Comparison of ENCODE assay signal across 23 cellular contexts in the genomic region with DNA sequence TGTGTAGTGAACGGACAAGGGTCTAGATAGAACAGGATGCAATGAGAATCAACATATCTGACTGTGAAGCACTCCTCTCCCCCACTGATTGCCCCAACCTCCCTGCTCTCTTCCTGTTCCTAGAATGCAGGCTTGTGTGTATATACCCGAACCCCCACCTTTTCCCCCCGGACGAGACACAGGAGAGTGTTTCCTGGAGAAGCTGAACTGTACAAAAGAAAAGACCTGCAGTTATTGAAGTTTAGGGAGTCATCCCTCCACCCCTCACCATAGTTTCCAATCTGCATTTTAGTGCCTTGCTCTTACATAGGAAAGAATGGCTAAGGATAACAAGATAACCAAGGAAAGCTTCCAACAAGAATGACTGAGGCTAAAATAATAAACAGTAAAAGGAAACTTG. TPM values are rescaled to one million over a fixed set of nuclear protein-coding genes. Genes with fewer than 3 reads are reported as not detected.
DNase-seq lines count a peak whose midpoint lies in the region; TF ChIP-seq lines count a peak whose summit lies in the region.
"Had no signal": no experiment of that assay in that cellular context is flagged by ENCODE, and none has a peak within 500 bp of the region (broad histone marks: within the 10 kb centered on the region; RNA-seq: fewer than 3 reads in every experiment).

No MANE protein-coding gene starts in this region.

- H3K4me3 ChIP-seq in ACC112 (ENCODE audit: low read depth, low read length): no peak overlapping the region
- no peak overlapping the region for H3K4me3 ChIP-seq in MG63
- H3K4me3 ChIP-seq in coronary artery: peak overlapping the region; percentile 36
- H3K4me3 ChIP-seq: SK-N-MC had no signal

- H3K79me2 ChIP-seq in ACC112 (ENCODE audit: control insufficient read depth, insufficient read depth, low read length, unreplicated experiment): no peaks in the 10 kb centered on the region

- TF ChIP-seq CTCF in coronary artery (IDR thresholded peaks at IDR 0.05) (no peak), nephron (IDR thresholded peaks at IDR 0.05; ENCODE audit: unreplicated experiment in 3 of 3) (no peak)

- H3K27ac Mint-ChIP-seq in nephron: peak overlapping the region in 2 of 3 experiments; percentile 5 to 41
- H3K27ac Mint-ChIP-seq: activated CD4-positive, alpha-beta T cell treated with anti-CD3 and anti-CD28 coated beads, Interleukin-2, amount 10 ng/mL, durations not matched to agents 24 days and 14 days; activated naive CD8-positive, alpha-beta T cell; activated T-helper 1 cell treated with anti-CD3 and anti-CD28 coated beads, Interleukin-12 subunit alpha, Interleukin-12 subunit beta, Interleukin-2, Interleukin-4 antibody, amounts not matched to agents 30 ng/mL and 10 ng/mL and 1 ng/mL, durations not matched to agents 14 hours and 24 hours and 36 hours; CD14-positive monocyte; stimulated activated naive CD8-positive, alpha-beta T cell treated with anti-CD3 and anti-CD28 coated beads, Interleukin-15, Interleukin-2, amounts not matched to agents 100 ng/mL and 50 ng/mL, for 24 hours had no signal

- H3K27me3 ChIP-seq in ACC112 (ENCODE audit: insufficient read depth, low read length) (no peaks in the 10 kb centered on the region), MG63 (no peaks in the 10 kb centered on the region)

- DNase-seq in MG63: peak; percentile 9
- no peak for DNase-seq in coronary artery (ENCODE audit: low spot score)
- DNase-seq in mesenteric fat pad (ENCODE audit: low spot score): no peak
- no peak for DNase-seq in activated effector memory CD4-positive, alpha-beta T cell treated with anti-CD3 and anti-CD28 coated beads, Interleukin-2, amount 50 U/mL, for 16 hours
- DNase-seq in AG08395 (ENCODE audit: low spot score): no peak
- DNase-seq in NCI-H2029 treated with DMSO at 0.1 percent for 48 hours (lab: John Stamatoyannopoulos, UW): no peak
- DNase-seq: activated CD4-positive, alpha-beta T cell treated with anti-CD3 and anti-CD28 coated beads, Interleukin-2, amount 10 ng/mL, durations not matched to agents 24 days and 14 days; foreskin fibroblast; H7; hippocampal formation; left ventricle myocardium superior; NCI-H1417; NCI-H510A treated with DMSO at 0.1 percent for 48 hours; stimulated activated CD4-positive, alpha-beta T cell treated with anti-CD3 and anti-CD28 coated beads, Interleukin-4, amount 100 ng/mL, for 4 hours had no signal

- no peaks in the 10 kb centered on the region for H3K36me3 ChIP-seq in ACC112 (ENCODE audit: insufficient read depth, low read length)
- no peaks in the 10 kb centered on the region for H3K36me3 ChIP-seq in MG63
- H3K36me3 ChIP-seq: neutrophil had no signal

- peaks cover 9% of the 10 kb centered on the region for H3K4me1 ChIP-seq in ACC112 (ENCODE audit: control insufficient read depth, insufficient read depth, low read length, unreplicated experiment)

- peaks cover 18% of the 10 kb centered on the region for H3K27me3 Mint-ChIP-seq in nephron (ENCODE audit: low read depth)
- H3K27me3 Mint-ChIP-seq: activated CD4-positive, alpha-beta T cell treated with anti-CD3 and anti-CD28 coated beads, Interleukin-2, amount 10 ng/mL, durations not matched to agents 24 days and 14 days had no signal

- 0 out of 2 replicates have a peak overlapping the region, but pooled peaks have one; percentile 13 for H3K27ac ChIP-seq in ACC112 (ENCODE audit: low read depth, low read length)
- peak overlapping the region; percentile 37 to 85 for H3K27ac ChIP-seq in coronary artery
- H3K27ac ChIP-seq: neutrophil, SK-N-MC had no signal

- no peak overlapping the region for H2AFZ ChIP-seq in ACC112 (ENCODE audit: low read length, unreplicated experiment)

- H3K36me3 Mint-ChIP-seq in nephron (ENCODE audit: low read depth): no peaks in the 10 kb centered on the region
- H3K36me3 Mint-ChIP-seq: activated naive CD8-positive, alpha-beta T cell; CD14-positive monocyte had no signal

- H3K9me3 Mint-ChIP-seq in nephron: no peaks in the 10 kb centered on the region
- H3K9me3 Mint-ChIP-seq: activated CD4-positive, alpha-beta T cell treated with anti-CD3 and anti-CD28 coated beads, Interleukin-2, amount 10 ng/mL, durations not matched to agents 24 days and 14 days; activated T-helper 1 cell treated with anti-CD3 and anti-CD28 coated beads, Interleukin-12 subunit alpha, Interleukin-12 subunit beta, Interleukin-2, Interleukin-4 antibody, amounts not matched to agents 30 ng/mL and 10 ng/mL and 1 ng/mL, durations not matched to agents 14 hours and 24 hours and 36 hours; stimulated activated naive CD8-positive, alpha-beta T cell treated with anti-CD3 and anti-CD28 coated beads, Interleukin-15, Interleukin-2, amounts not matched to agents 100 ng/mL and 50 ng/mL, for 24 hours had no signal

- H3K4me1 Mint-ChIP-seq in nephron: peaks cover 6% of the 10 kb centered on the region
- H3K4me1 Mint-ChIP-seq: activated CD4-positive, alpha-beta T cell treated with anti-CD3 and anti-CD28 coated beads, Interleukin-2, amount 10 ng/mL, durations not matched to agents 24 days and 14 days; CD14-positive monocyte had no signal

- H3K4me3 Mint-ChIP-seq in nephron: no peak overlapping the region
- H3K4me3 Mint-ChIP-seq: activated CD4-positive, alpha-beta T cell treated with anti-CD3 and anti-CD28 coated beads, Interleukin-2, amount 10 ng/mL, durations not matched to agents 24 days and 14 days; activated naive CD8-positive, alpha-beta T cell; activated T-helper 1 cell treated with anti-CD3 and anti-CD28 coated beads, Interleukin-12 subunit alpha, Interleukin-12 subunit beta, Interleukin-2, Interleukin-4 antibody, amounts not matched to agents 30 ng/mL and 10 ng/mL and 1 ng/mL, durations not matched to agents 14 hours and 24 hours and 36 hours; CD14-positive monocyte; stimulated activated naive CD8-positive, alpha-beta T cell treated with anti-CD3 and anti-CD28 coated beads, Interleukin-15, Interleukin-2, amounts not matched to agents 100 ng/mL and 50 ng/mL, for 24 hours had no signal

- H3K9me3 ChIP-seq in MG63: no peaks in the 10 kb centered on the region
- H3K9me3 ChIP-seq: neutrophil had no signal

RNA-seq across cellular contexts. Expression of gene PDE10A, which starts 55.4 kb away (rescaled TPM):
- 0.10 and 1.3 TPM in 2 replicates for total RNA-seq in MG63 (2014; rRNA removed; shearing (Covaris generic); ENCODE audit: low replicate concordance)
- 15.6 TPM for total RNA-seq in mesenteric fat pad
- total RNA-seq: activated CD4-positive, alpha-beta T cell treated with anti-CD3 and anti-CD28 coated beads, Interleukin-2, amount 10 ng/mL, durations not matched to agents 24 days and 14 days; activated T-helper 1 cell treated with anti-CD3 and anti-CD28 coated beads, Interleukin-12 subunit alpha, Interleukin-12 subunit beta, Interleukin-2, Interleukin-4 antibody, amounts not matched to agents 30 ng/mL and 10 ng/mL and 1 ng/mL, durations not matched to agents 14 hours and 24 hours and 36 hours; T-helper 2 cell treated with Interferon-gamma antibody and Interleukin-4, amounts not matched to agents 100 ng/mL and 5 ng/mL, for 36 hours had no signal
